In the genomic region with DNA sequence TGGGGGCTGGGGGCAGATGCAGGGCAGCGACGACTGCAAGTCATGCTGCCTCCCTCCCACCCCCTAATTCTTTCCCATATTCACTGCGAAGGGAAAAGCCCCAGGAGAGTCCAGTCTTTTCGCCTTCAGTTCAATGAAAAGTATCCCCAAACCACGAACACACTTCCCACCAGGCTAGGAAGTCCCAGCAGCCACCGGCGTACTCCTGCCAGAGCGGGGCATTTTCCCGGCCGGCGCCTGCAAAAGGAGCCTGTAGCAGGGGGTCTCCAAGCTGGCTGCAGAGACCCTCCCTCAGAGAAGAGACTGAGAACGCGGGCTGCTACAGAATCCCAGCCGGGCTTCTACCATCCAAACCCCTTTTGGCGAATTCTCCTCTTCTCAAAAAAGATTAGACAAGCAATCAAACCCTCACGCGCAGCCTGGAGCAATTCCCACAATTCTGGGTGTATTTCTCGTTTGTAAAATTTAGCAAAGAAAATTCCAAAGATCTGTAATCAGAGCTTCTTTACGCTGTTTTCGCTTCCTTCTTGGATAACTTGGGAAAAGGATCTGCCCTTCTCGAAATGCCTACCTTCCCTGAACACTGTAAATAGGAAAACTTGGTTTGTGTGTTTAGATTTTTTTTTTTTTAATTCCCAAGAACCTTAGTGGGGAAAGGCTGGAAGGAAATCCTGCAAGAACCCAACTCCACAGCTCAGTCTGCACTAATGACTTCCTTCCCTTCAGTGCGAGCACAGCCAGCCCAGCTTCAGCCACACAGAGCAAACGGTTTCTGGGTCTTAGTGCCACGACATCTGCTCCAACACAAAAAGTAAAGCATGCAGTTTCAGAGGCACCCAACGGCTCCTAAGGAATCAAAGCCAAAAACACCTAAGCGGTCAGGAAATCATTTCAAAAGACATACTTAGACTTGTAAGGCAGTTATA, we compare ENCODE assay signal across 8 cellular contexts.
DNase-seq lines count a peak whose midpoint lies in the region; ATAC-seq and TF ChIP-seq lines count a peak whose summit lies in the region.

No MANE protein-coding gene starts in this region.

- H3K4me3 ChIP-seq in epithelial cell of proximal tubule (ENCODE audit: low read depth, low read length) (peak overlapping the region; percentile 70), lung (peak overlapping the region; percentile 53)

- intact Hi-C loops in activated CD4-positive, alpha-beta memory T cell treated with anti-CD3 and anti-CD28 coated beads for 36 hours (cut with micrococcal nuclease) = loop anchor here (5.0 kb wide), 2 partner anchors 71 to 561 kb away; no protein-coding TSS in a partner anchor

- H3K4me1 Mint-ChIP-seq in activated CD4-positive, alpha-beta memory T cell treated with anti-CD3 and anti-CD28 coated beads for 36 hours (ENCODE audit: low read depth) = peaks cover 12% of the 10 kb centered on the region
- H3K4me1 Mint-ChIP-seq in stimulated activated naive CD8-positive, alpha-beta T cell treated with anti-CD3 and anti-CD28 coated beads, Interleukin-15, Interleukin-2, amounts not matched to agents 100 ng/mL and 50 ng/mL, for 24 hours (ENCODE audit: low read depth) = peaks cover 20% of the 10 kb centered on the region

- WGBS in lung, 2 donors = 1 to 2% methylated on average over 26 of the region's 26 CpGs

- peak overlapping the region; percentile 78 to 88 for H3K27ac ChIP-seq in lung (ENCODE audit: low read depth in 1 of 2, low read length in 1 of 2)

- no peaks in the 10 kb centered on the region for H3K9me3 ChIP-seq in lung (ENCODE audit: control insufficient read depth in 2 of 2, insufficient read depth in 1 of 2, low read length in 1 of 2)

- ATAC-seq in lung (ENCODE audit: insufficient read depth, low FRiP score) (peak; percentile 69), HG02973 (IDR thresholded peaks at IDR 0.05; ENCODE audit: unreplicated experiment) (no peak)

- H3K27ac Mint-ChIP-seq in activated CD4-positive, alpha-beta memory T cell treated with anti-CD3 and anti-CD28 coated beads for 36 hours = no peak overlapping the region
- peak overlapping the region; percentile 40 for H3K27ac Mint-ChIP-seq in stimulated activated naive CD8-positive, alpha-beta T cell treated with anti-CD3 and anti-CD28 coated beads, Interleukin-15, Interleukin-2, amounts not matched to agents 100 ng/mL and 50 ng/mL, for 24 hours

- POLR2A ChIA-PET in activated CD4-positive, alpha-beta memory T cell treated with anti-CD3 and anti-CD28 coated beads for 36 hours (lab: Charles Lee) = interaction anchor here (1.3 kb wide), 1 partner anchor 190 kb away, joined by 3 read pairs; no protein-coding TSS in a partner anchor

- no peaks in the 10 kb centered on the region for H3K36me3 ChIP-seq in lung (ENCODE audit: control insufficient read depth in 2 of 2, insufficient read depth in 2 of 2, low read length in 2 of 2)

- TF ChIP-seq CTCF in epithelial cell of proximal tubule (conservative IDR thresholded peaks at IDR 0.05; ENCODE audit: low read depth, low read length) (no peak), lung (IDR thresholded peaks at IDR 0.05; ENCODE audit: control extremely low read depth, extremely low read depth) (no peak)

- no peaks in the 10 kb centered on the region for H3K27me3 ChIP-seq in lung (ENCODE audit: control insufficient read depth, insufficient read depth)

- DNase-seq in AML-193 (lab: John Stamatoyannopoulos, UW) (peak; percentile 55 to 65), HuH-7.5 (ENCODE audit: low spot score) (peak; percentile 15), epithelial cell of proximal tubule (ENCODE audit: low read depth) (no peak), lung (ENCODE audit: low spot score) (peak; percentile 70), T1000 (lab: John Stamatoyannopoulos, UW) (no peak)
- peak; percentile 23 for DNase-seq in activated CD4-positive, alpha-beta memory T cell treated with anti-CD3 and anti-CD28 coated beads for 36 hours

- H3K27me3 Mint-ChIP-seq in activated CD4-positive, alpha-beta memory T cell treated with anti-CD3 and anti-CD28 coated beads for 36 hours = peaks cover 25% of the 10 kb centered on the region
- peaks cover 9% of the 10 kb centered on the region for H3K27me3 Mint-ChIP-seq in stimulated activated naive CD8-positive, alpha-beta T cell treated with anti-CD3 and anti-CD28 coated beads, Interleukin-15, Interleukin-2, amounts not matched to agents 100 ng/mL and 50 ng/mL, for 24 hours

- peak overlapping the region; percentile 72 for H3K4me3 Mint-ChIP-seq in activated CD4-positive, alpha-beta memory T cell treated with anti-CD3 and anti-CD28 coated beads for 36 hours
- H3K4me3 Mint-ChIP-seq in stimulated activated naive CD8-positive, alpha-beta T cell treated with anti-CD3 and anti-CD28 coated beads, Interleukin-15, Interleukin-2, amounts not matched to agents 100 ng/mL and 50 ng/mL, for 24 hours = peak overlapping the region; percentile 77

- H3K4me1 ChIP-seq in lung (ENCODE audit: control insufficient read depth in 2 of 2, insufficient read depth in 2 of 2, low read length in 2 of 2) = peaks cover 0 to 6% of the 10 kb centered on the region in 2 donors

- no peaks in the 10 kb centered on the region for H3K9me3 Mint-ChIP-seq in activated CD4-positive, alpha-beta memory T cell treated with anti-CD3 and anti-CD28 coated beads for 36 hours
- H3K9me3 Mint-ChIP-seq in stimulated activated naive CD8-positive, alpha-beta T cell treated with anti-CD3 and anti-CD28 coated beads, Interleukin-15, Interleukin-2, amounts not matched to agents 100 ng/mL and 50 ng/mL, for 24 hours = no peaks in the 10 kb centered on the region

- H3K36me3 Mint-ChIP-seq in activated CD4-positive, alpha-beta memory T cell treated with anti-CD3 and anti-CD28 coated beads for 36 hours = no peaks in the 10 kb centered on the region
- H3K36me3 Mint-ChIP-seq in stimulated activated naive CD8-positive, alpha-beta T cell treated with anti-CD3 and anti-CD28 coated beads, Interleukin-15, Interleukin-2, amounts not matched to agents 100 ng/mL and 50 ng/mL, for 24 hours (ENCODE audit: low read depth) = no peaks in the 10 kb centered on the region

- CTCF ChIA-PET in activated CD4-positive, alpha-beta memory T cell treated with anti-CD3 and anti-CD28 coated beads for 36 hours (lab: Charles Lee) = interaction anchor here (0.9 to 2.5 kb wide), 14 partner anchors 9 to 427 kb away, joined by 3 to 16 read pairs (median 4); no protein-coding TSS in a partner anchor

Comparison
In these comparisons a context has a peak if more than half of its experiments do, and no peak if none do; other contexts are left out.
1. DNase-seq: peak in AML-193 (2 of 2), HuH-7.5 (single experiment), activated CD4-positive, alpha-beta memory T cell treated with anti-CD3 and anti-CD28 coated beads for 36 hours (single experiment) and lung (single experiment); none in epithelial cell of proximal tubule (single experiment) and T1000 (single experiment).